27 cellular contexts compared by ENCODE assay signal in the genomic region with DNA sequence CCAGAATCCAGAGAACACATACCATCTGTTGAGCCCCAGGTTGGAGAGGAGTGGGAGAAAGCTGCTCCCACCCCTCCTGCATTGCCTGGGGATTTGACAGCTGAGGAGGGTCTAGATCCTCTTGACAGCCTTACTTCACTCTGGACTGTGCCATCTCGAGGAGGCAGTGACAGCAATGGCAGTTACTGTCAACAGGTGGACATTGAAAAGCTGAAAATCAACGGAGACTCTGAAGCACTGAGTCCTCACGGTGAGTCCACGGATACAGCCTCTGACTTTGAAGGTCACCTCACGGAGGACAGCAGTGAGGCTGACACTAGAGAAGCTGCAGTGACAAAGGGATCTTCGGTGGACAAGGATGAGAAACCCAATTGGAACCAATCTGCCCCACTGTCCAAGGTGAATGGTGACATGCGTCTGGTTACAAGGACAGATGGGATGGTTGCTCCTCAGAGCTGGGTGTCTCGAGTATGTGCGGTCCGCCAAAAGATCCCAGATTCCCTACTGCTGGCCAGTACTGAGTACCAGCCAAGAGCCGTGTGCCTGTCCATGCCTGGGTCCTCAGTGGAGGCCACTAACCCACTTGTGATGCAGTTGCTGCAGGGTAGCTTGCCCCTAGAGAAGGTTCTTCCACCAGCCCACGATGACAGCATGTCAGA.
"Had no signal": no experiment of that assay in that cellular context is flagged by ENCODE, and none has a peak within 500 bp of the region (broad histone marks: within the 10 kb centered on the region; RNA-seq: fewer than 3 reads in every experiment).

No MANE protein-coding gene starts in this region.

- ATAC-seq: gastrocnemius medialis; left lung; lower lobe of right lung; naive thymus-derived CD8-positive, alpha-beta T cell; sciatic nerve; stimulated activated effector memory CD8-positive, alpha-beta T cell treated with anti-CD3 and anti-CD28 coated beads, Interleukin-12 subunit alpha, Interleukin-12 subunit beta, amount 100 ng/mL, for 72 hours had no signal

- H3K27me3 ChIP-seq: brain microvascular endothelial cell, gastrocnemius medialis, left lung, uterus had no signal

- H3K4me1 ChIP-seq: left lung, uterus had no signal

- H3K27ac ChIP-seq: brain microvascular endothelial cell, epithelial cell of prostate, gastrocnemius medialis, left lung, lower lobe of right lung, uterus, VCaP had no signal

- H3K4me3 Mint-ChIP-seq: activated naive CD4-positive, alpha-beta T cell treated with anti-CD3 and anti-CD28 coated beads for 36 hours; activated naive CD8-positive, alpha-beta T cell treated with anti-CD3 and anti-CD28 coated beads, Interleukin-2, amount 10 ng/mL, durations not matched to agents 7 days and 5 days; activated T-helper 1 cell treated with anti-CD3 and anti-CD28 coated beads, Interleukin-12 subunit alpha, Interleukin-12 subunit beta, Interleukin-2, Interleukin-4 antibody, amounts not matched to agents 30 ng/mL and 10 ng/mL and 1 ng/mL, durations not matched to agents 14 hours and 24 hours and 36 hours; central memory CD8-positive, alpha-beta T cell; dendritic cell treated with granulocyte-macrophage colony-stimulating factor and Interleukin-4, amounts not matched to agents 40 ng/mL and 50 ng/mL, for 4 days; naive thymus-derived CD8-positive, alpha-beta T cell; stimulated activated effector memory CD8-positive, alpha-beta T cell treated with anti-CD3 and anti-CD28 coated beads, Interleukin-12 subunit alpha, Interleukin-12 subunit beta, amount 100 ng/mL, for 72 hours; stimulated activated naive CD8-positive, alpha-beta T cell treated with anti-CD3 and anti-CD28 coated beads, Interleukin-15, Interleukin-2, amounts not matched to agents 100 ng/mL and 50 ng/mL, for 24 hours; type B pancreatic cell had no signal

- H3K9me3 ChIP-seq: gastrocnemius medialis, left lung, lower lobe of right lung, uterus had no signal

- H3K9me3 Mint-ChIP-seq: activated naive CD4-positive, alpha-beta T cell treated with anti-CD3 and anti-CD28 coated beads for 36 hours; activated naive CD8-positive, alpha-beta T cell treated with anti-CD3 and anti-CD28 coated beads, Interleukin-2, amount 10 ng/mL, durations not matched to agents 7 days and 5 days; activated T-helper 1 cell treated with anti-CD3 and anti-CD28 coated beads, Interleukin-12 subunit alpha, Interleukin-12 subunit beta, Interleukin-2, Interleukin-4 antibody, amounts not matched to agents 30 ng/mL and 10 ng/mL and 1 ng/mL, durations not matched to agents 14 hours and 24 hours and 36 hours; central memory CD8-positive, alpha-beta T cell; dendritic cell treated with granulocyte-macrophage colony-stimulating factor and Interleukin-4, amounts not matched to agents 40 ng/mL and 50 ng/mL, for 4 days; naive thymus-derived CD8-positive, alpha-beta T cell; stimulated activated effector memory CD8-positive, alpha-beta T cell treated with anti-CD3 and anti-CD28 coated beads, Interleukin-12 subunit alpha, Interleukin-12 subunit beta, amount 100 ng/mL, for 72 hours; stimulated activated naive CD8-positive, alpha-beta T cell treated with anti-CD3 and anti-CD28 coated beads, Interleukin-15, Interleukin-2, amounts not matched to agents 100 ng/mL and 50 ng/mL, for 24 hours; type B pancreatic cell had no signal

- H3K4me1 Mint-ChIP-seq: central memory CD8-positive, alpha-beta T cell had no signal

- DNase-seq: activated CD4-positive, alpha-beta T cell treated with anti-CD3 and anti-CD28 coated beads for 4 hours; activated CD4-positive, alpha-beta T cell treated with anti-CD3 and anti-CD28 coated beads, Interleukin-2, amount 50 U/mL, for 4 hours; activated CD8-positive, alpha-beta memory T cell treated with anti-CD3 and anti-CD28 coated beads, Interleukin-2, amount 50 U/mL, for 4 hours; activated effector memory CD4-positive, alpha-beta T cell treated with anti-CD3 and anti-CD28 coated beads, Interleukin-2, amount 50 U/mL, for 16 hours; activated naive CD4-positive, alpha-beta T cell treated with anti-CD3 and anti-CD28 coated beads for 36 hours; activated naive CD8-positive, alpha-beta T cell treated with anti-CD3 and anti-CD28 coated beads, Interleukin-2, amount 10 ng/mL, durations not matched to agents 7 days and 5 days; activated T-cell treated with anti-CD3 and anti-CD28 coated beads, Interleukin-2, amount 50 U/mL, for 1 hour; amniotic stem cell; brain microvascular endothelial cell; gastrocnemius medialis; glutamatergic neuron; left lung; lower lobe of right lung; mesenchymal stem cell; small intestine; stimulated activated CD4-positive, alpha-beta T cell treated with anti-CD3 and anti-CD28 coated beads, Interleukin-4, amount 100 ng/mL, for 24 hours; uterus had no signal

- H3K27ac Mint-ChIP-seq: activated naive CD8-positive, alpha-beta T cell treated with anti-CD3 and anti-CD28 coated beads, Interleukin-2, amount 10 ng/mL, durations not matched to agents 7 days and 5 days; activated T-helper 1 cell treated with anti-CD3 and anti-CD28 coated beads, Interleukin-12 subunit alpha, Interleukin-12 subunit beta, Interleukin-2, Interleukin-4 antibody, amounts not matched to agents 30 ng/mL and 10 ng/mL and 1 ng/mL, durations not matched to agents 14 hours and 24 hours and 36 hours; dendritic cell treated with granulocyte-macrophage colony-stimulating factor and Interleukin-4, amounts not matched to agents 40 ng/mL and 50 ng/mL, for 4 days; type B pancreatic cell had no signal

- H3K4me3 ChIP-seq: gastrocnemius medialis, left lung, lower lobe of right lung, uterus had no signal

- H3K36me3 ChIP-seq: uterus had no signal

- H3K27me3 Mint-ChIP-seq: activated naive CD8-positive, alpha-beta T cell treated with anti-CD3 and anti-CD28 coated beads, Interleukin-2, amount 10 ng/mL, durations not matched to agents 7 days and 5 days; central memory CD8-positive, alpha-beta T cell; dendritic cell treated with granulocyte-macrophage colony-stimulating factor and Interleukin-4, amounts not matched to agents 40 ng/mL and 50 ng/mL, for 4 days; naive thymus-derived CD8-positive, alpha-beta T cell; stimulated activated naive CD8-positive, alpha-beta T cell treated with anti-CD3 and anti-CD28 coated beads, Interleukin-15, Interleukin-2, amounts not matched to agents 100 ng/mL and 50 ng/mL, for 24 hours; type B pancreatic cell had no signal
